ENCODE assay signal across 8 cellular contexts in genomic region chr1:223628233-223628632, GRCh38. TPM values are rescaled to one million over a fixed set of nuclear protein-coding genes. Genes with fewer than 3 reads are reported as not detected.
DNase-seq lines count a peak whose midpoint lies in the region; ATAC-seq, FAIRE-seq and TF ChIP-seq lines count a peak whose summit lies in the region.

No MANE protein-coding gene starts in this region.

- no peak overlapping the region for H2BK15ac ChIP-seq in H9 (ENCODE audit: low read depth, low read length)

- H3K4me3 ChIP-seq in fibroblast of the aortic adventitia (ENCODE audit: low read depth, low read length) = no peak overlapping the region

- no peaks in the 10 kb centered on the region for H3K27me3 ChIP-seq in H9 (ENCODE audit: insufficient read depth, low read length)

- no peak overlapping the region for H3K9ac ChIP-seq in H9 (ENCODE audit: extremely low read depth, insufficient read length, low read length)

- H2BK120ac ChIP-seq in H9 (ENCODE audit: low read depth, low read length, poor library complexity, severe bottlenecking) = no peak overlapping the region

- H3K9me3 ChIP-seq in H9 (ENCODE audit: control insufficient read depth, low read depth, low read length) = no peaks in the 10 kb centered on the region

- no peaks in the 10 kb centered on the region for H4K20me1 ChIP-seq in H9 (ENCODE audit: control insufficient read depth, insufficient read depth, insufficient read length)

- H3K4me2 ChIP-seq in H9 (ENCODE audit: insufficient read depth, insufficient read length, low read length) = no peak overlapping the region

- H4K8ac ChIP-seq in H9 (replicated peaks; ENCODE audit: insufficient read length, low read depth, low read length) = peak overlapping the region; percentile 58

- H4K91ac ChIP-seq in H9 (ENCODE audit: insufficient read length, low read depth, low read length) = no peak overlapping the region

- no peak overlapping the region for H3K23ac ChIP-seq in H9 (ENCODE audit: insufficient read length, low read depth, low read length)

- no peaks in the 10 kb centered on the region; a peak in 1 of 4 replicates for H3K4me1 Mint-ChIP-seq in H9
- no peaks in the 10 kb centered on the region for H3K4me1 Mint-ChIP-seq in activated CD8-positive, alpha-beta memory T cell treated with anti-CD3 and anti-CD28 coated beads, Interleukin-2, amount 10 ng/mL, durations not matched to agents 7 days and 5 days

- H2AK5ac ChIP-seq in H9 (ENCODE audit: insufficient read length, low read length) = no peak overlapping the region

- H3K27ac Mint-ChIP-seq in H9 = no peak overlapping the region
- no peak overlapping the region for H3K27ac Mint-ChIP-seq in activated CD8-positive, alpha-beta memory T cell treated with anti-CD3 and anti-CD28 coated beads, Interleukin-2, amount 10 ng/mL, durations not matched to agents 7 days and 5 days

- H3K27ac ChIP-seq in H9 (ENCODE audit: insufficient read length, low read depth, low read length) = no peak overlapping the region

- no peaks in the 10 kb centered on the region for H3K79me1 ChIP-seq in H9 (ENCODE audit: insufficient read depth, low read depth, low read length, poor library complexity, severe bottlenecking)

- H2AFZ ChIP-seq in H9 (ENCODE audit: low read length) = no peak overlapping the region

- H3T11ph ChIP-seq in H9 (ENCODE audit: low read length) = no peak overlapping the region

- no peak overlapping the region for H2BK20ac ChIP-seq in H9 (ENCODE audit: low read depth, low read length, poor library complexity, severe bottlenecking)

- WGBS in H9 (ENCODE audit: extremely low coverage, insufficient read length, low lambda C conversion rate) = no CpG with 5 or more reads among the region's 7 CpGs

- peak; percentile 89 for TF ChIP-seq CTCF in D721Med (IDR thresholded peaks at IDR 0.05; ENCODE audit: insufficient read depth, missing control alignments)
- TF ChIP-seq CTCF in H9 (conservative IDR thresholded peaks at IDR 0.05) = peak; percentile 88
- TF ChIP-seq CTCF in fibroblast of the aortic adventitia (IDR thresholded peaks at IDR 0.05; ENCODE audit: insufficient read depth, low read length) = peak; percentile 54

- H3K27me3 Mint-ChIP-seq in H9 (ENCODE audit: low read depth) = peaks cover 5% of the 10 kb centered on the region
- peaks cover 18% of the 10 kb centered on the region for H3K27me3 Mint-ChIP-seq in activated CD8-positive, alpha-beta memory T cell treated with anti-CD3 and anti-CD28 coated beads, Interleukin-2, amount 10 ng/mL, durations not matched to agents 7 days and 5 days

- ATAC-seq in activated CD8-positive, alpha-beta memory T cell treated with anti-CD3 and anti-CD28 coated beads, Interleukin-2, amount 10 ng/mL, durations not matched to agents 7 days and 5 days = peak; percentile 30
- no peak for ATAC-seq in GM18861 (IDR thresholded peaks at IDR 0.05; ENCODE audit: unreplicated experiment)
- no peak for ATAC-seq in GM18858 (IDR thresholded peaks at IDR 0.05; ENCODE audit: unreplicated experiment)

- DNase-seq in D721Med (ENCODE audit: insufficient read length, low spot score) (no peak), H9 (peak; percentile 72), NCI-H524 treated with DMSO at 0.1 percent for 48 hours (lab: John Stamatoyannopoulos, UW) (peak; percentile 23), fibroblast of the aortic adventitia (ENCODE audit: low read depth) (peak; percentile 38), pons (ENCODE audit: low spot score) (peak; percentile 48)
- peak; percentile 44 for DNase-seq in activated CD8-positive, alpha-beta memory T cell treated with anti-CD3 and anti-CD28 coated beads, Interleukin-2, amount 10 ng/mL, durations not matched to agents 7 days and 5 days

- H3K14ac ChIP-seq in H9 (ENCODE audit: insufficient read depth, low read length) = no peak overlapping the region

- no peak overlapping the region for H3K4ac ChIP-seq in H9 (ENCODE audit: low read depth, low read length)

- CTCF ChIA-PET in activated CD8-positive, alpha-beta memory T cell treated with anti-CD3 and anti-CD28 coated beads, Interleukin-2, amount 10 ng/mL, durations not matched to agents 7 days and 5 days (lab: Charles Lee) = interaction anchor here (1.0 kb wide), 1 partner anchor 147 kb away, joined by 3 read pairs; no protein-coding TSS in a partner anchor

- H3K79me2 ChIP-seq in H9 (ENCODE audit: insufficient read depth, low read length) = no peaks in the 10 kb centered on the region

- no peak overlapping the region for H2BK12ac ChIP-seq in H9 (ENCODE audit: insufficient read length, low read depth, low read length)

- no peak overlapping the region for H2BK5ac ChIP-seq in H9 (ENCODE audit: insufficient read length, low read length)

- H3K23me2 ChIP-seq in H9 (ENCODE audit: insufficient read length, low read depth, low read length, poor library complexity, severe bottlenecking) = no peaks in the 10 kb centered on the region

- H3K4me3 Mint-ChIP-seq in H9 = no peak overlapping the region
- H3K4me3 Mint-ChIP-seq in activated CD8-positive, alpha-beta memory T cell treated with anti-CD3 and anti-CD28 coated beads, Interleukin-2, amount 10 ng/mL, durations not matched to agents 7 days and 5 days = no peak overlapping the region

- no peaks in the 10 kb centered on the region for H3K9me3 Mint-ChIP-seq in H9
- H3K9me3 Mint-ChIP-seq in activated CD8-positive, alpha-beta memory T cell treated with anti-CD3 and anti-CD28 coated beads, Interleukin-2, amount 10 ng/mL, durations not matched to agents 7 days and 5 days (ENCODE audit: low read depth) = no peaks in the 10 kb centered on the region

- no peaks in the 10 kb centered on the region for H3K36me3 Mint-ChIP-seq in H9 (ENCODE audit: insufficient read depth in 1 of 3, low read depth in 3 of 3)
- H3K36me3 Mint-ChIP-seq in activated CD8-positive, alpha-beta memory T cell treated with anti-CD3 and anti-CD28 coated beads, Interleukin-2, amount 10 ng/mL, durations not matched to agents 7 days and 5 days = no peaks in the 10 kb centered on the region

- H3K56ac ChIP-seq in H9 (ENCODE audit: insufficient read length, low read depth, low read length) = no peak overlapping the region

- FAIRE-seq in D721Med (lab: Jason Lieb, UNC) = no peak

- no peak overlapping the region for H3K18ac ChIP-seq in H9 (ENCODE audit: insufficient read length, low read depth, low read length)

- H4K5ac ChIP-seq in H9 (ENCODE audit: insufficient read length, low read depth, low read length) = no peak overlapping the region

- no peaks in the 10 kb centered on the region for H3K4me1 ChIP-seq in H9 (ENCODE audit: insufficient read depth, low read length)

RNA-seq across cellular contexts. Expression of gene CAPN8, which starts 37.3 kb away (rescaled TPM):
- total RNA-seq in H9 (2021) (not detected in 2 replicates), fibroblast of the aortic adventitia (ENCODE audit: low replicate concordance) (not detected in 2 replicates)
- total RNA-seq in activated CD8-positive, alpha-beta memory T cell treated with anti-CD3 and anti-CD28 coated beads, Interleukin-2, amount 10 ng/mL, durations not matched to agents 7 days and 5 days = not detected
